In the genomic region with DNA sequence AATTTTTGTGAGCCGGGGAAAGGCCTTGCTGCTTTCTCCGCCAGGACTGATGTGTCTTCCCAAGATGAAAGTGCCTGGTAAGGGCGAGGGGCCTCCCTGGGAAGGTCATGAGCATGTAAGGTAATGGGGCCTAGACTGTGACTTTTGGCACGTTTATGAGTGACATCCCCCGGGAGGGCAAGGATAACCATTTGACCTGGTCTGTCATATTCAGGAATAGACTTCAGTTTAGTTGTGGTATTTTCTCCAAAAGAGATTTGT, we compare ENCODE assay signal across 8 cellular contexts. TPM values are rescaled to one million over a fixed set of nuclear protein-coding genes. Genes with fewer than 3 reads are reported as not detected.
A peak's percentile ranks its signal among the peaks of the same experiment; 100 is the strongest.
DNase-seq lines count a peak whose midpoint lies in the region; ATAC-seq and TF ChIP-seq lines count a peak whose summit lies in the region.

No MANE protein-coding gene starts in this region.

- H3K79me2 ChIP-seq in OCI-LY1 (ENCODE audit: insufficient read depth, low read length): peaks cover 58% of the 10 kb centered on the region

- peaks cover 72% of the 10 kb centered on the region for H3K4me1 ChIP-seq in OCI-LY1 (ENCODE audit: insufficient read depth, low read length, severe bottlenecking)
- peaks cover 0 to 52% (median 4%) of the 10 kb centered on the region in 4 donors for H3K4me1 ChIP-seq in right lobe of liver

- H3K9me3 ChIP-seq in OCI-LY1 (ENCODE audit: low read length) (no peaks in the 10 kb centered on the region), right lobe of liver (no peaks in the 10 kb centered on the region)

- H3K36me3 ChIP-seq in OCI-LY1 (ENCODE audit: insufficient read depth, low read length) (peaks cover 46% of the 10 kb centered on the region), right lobe of liver (no peaks in the 10 kb centered on the region)

- H3K4me3 ChIP-seq in AG10803 (ENCODE audit: low read length) (peak overlapping the region; percentile 97), OCI-LY1 (ENCODE audit: low read depth, low read length, poor library complexity, severe bottlenecking) (peak overlapping the region; percentile 81), right lobe of liver (peak overlapping the region; percentile 95 to 99 (median 98))

- ATAC-seq in GM21423 (IDR thresholded peaks at IDR 0.05; ENCODE audit: unreplicated experiment) (peak; percentile 2), right lobe of liver (peak; percentile 7 to 44 (median 28))

- H2AFZ ChIP-seq in OCI-LY1 (ENCODE audit: low read length): no peak overlapping the region

- no peaks in the 10 kb centered on the region for H3K9me2 ChIP-seq in OCI-LY1 (ENCODE audit: low read depth, low read length)

- intact Hi-C loops in right lobe of liver (cut with DNase I): no loop called here

- no peaks in the 10 kb centered on the region for H3K27me3 ChIP-seq in OCI-LY1 (ENCODE audit: insufficient read depth, low read length)
- H3K27me3 ChIP-seq in right lobe of liver: no peaks in the 10 kb centered on the region

- 0% methylated on average over 5 of the region's 5 CpGs for WGBS in right lobe of liver (ENCODE audit: insufficient coverage, low coverage, low lambda C conversion rate, missing lambda C conversion rate)

- 0 out of 2 replicates have a peak, but pooled peaks cover 4% of the 10 kb centered on the region for H3F3A ChIP-seq in OCI-LY1 (ENCODE audit: insufficient read depth, low read length)

- TF ChIP-seq POLR2A in right lobe of liver (IDR thresholded peaks at IDR 0.05): no peak

- DNase-seq in AG10803 (ENCODE audit: low read depth): peak; percentile 29
- DNase-seq in caudate nucleus (lab: John Stamatoyannopoulos, UW): peak in 6 of 61 donors; percentile 27 to 64 (median 42)
- no peak for DNase-seq in right lobe of liver
- DNase-seq in DMS79 treated with DMSO at 0.1 percent for 48 hours (lab: John Stamatoyannopoulos, UW): no peak
- no peak for DNase-seq in NCI-H774 (lab: John Stamatoyannopoulos, UW)

- H4K20me1 ChIP-seq in OCI-LY1 (ENCODE audit: insufficient read depth, low read length): peaks cover 12% of the 10 kb centered on the region

- H3K9ac ChIP-seq in OCI-LY1 (ENCODE audit: low read length): peak overlapping the region; percentile 99

- peak overlapping the region; percentile 78 for H3K27ac ChIP-seq in OCI-LY1 (ENCODE audit: low read depth, low read length, poor library complexity, severe bottlenecking)
- H3K27ac ChIP-seq in caudate nucleus (ENCODE audit: low read depth, low read length): peak overlapping the region; percentile 97
- peak overlapping the region; percentile 99 to 100 (median 100) for H3K27ac ChIP-seq in right lobe of liver
- peak overlapping the region; percentile 89 for H3K27ac ChIP-seq in temporal lobe (ENCODE audit: low read depth, low read length)

- no peak for TF ChIP-seq CTCF in AG10803 (conservative IDR thresholded peaks at IDR 0.05; ENCODE audit: low read length)
- TF ChIP-seq CTCF in OCI-LY1 (IDR thresholded peaks at IDR 0.05; ENCODE audit: low read length): no peak
- no peak for TF ChIP-seq CTCF in right lobe of liver (IDR thresholded peaks at IDR 0.05)

- H3K4me2 ChIP-seq in OCI-LY1 (ENCODE audit: low read length): peak overlapping the region; percentile 74

RNA-seq across cellular contexts. Expression of a gene that starts 0.6 kb away (rescaled TPM):
- 100 to 1,000 TPM; 164 to 222 (median 215) TPM for total RNA-seq in right lobe of liver
- 144 TPM for total RNA-seq in temporal lobe

RNA-seq across cellular contexts. Expression of a gene that starts 23.5 kb away (rescaled TPM):
- 10 to 100 TPM in 2 of 6 experiments, 1 to 10 TPM in 4; 2.8 to 10.8 (median 8.9) TPM for total RNA-seq in right lobe of liver
- total RNA-seq in temporal lobe: 8.1 TPM
